In genomic region chr2:64063924-64064331, GRCh38 we compare ENCODE assay signal across 8 cellular contexts. TPM values are rescaled to one million over a fixed set of nuclear protein-coding genes. Genes with fewer than 3 reads are reported as not detected.
DNase-seq lines count a peak whose midpoint lies in the region; ATAC-seq lines count a peak whose summit lies in the region.

No MANE protein-coding gene starts in this region.

- peaks cover 2% of the 10 kb centered on the region for H3K9me3 Mint-ChIP-seq in activated naive CD8-positive, alpha-beta T cell treated with anti-CD3 and anti-CD28 coated beads, Interleukin-2, amount 10 ng/mL, durations not matched to agents 7 days and 5 days

- peaks cover 23% of the 10 kb centered on the region for H3K4me1 ChIP-seq in iPS-20b (ENCODE audit: insufficient read depth, low read length)

- no peak overlapping the region for H3K4me3 Mint-ChIP-seq in activated naive CD8-positive, alpha-beta T cell treated with anti-CD3 and anti-CD28 coated beads, Interleukin-2, amount 10 ng/mL, durations not matched to agents 7 days and 5 days

- no peak overlapping the region for H3K4me3 ChIP-seq in iPS-20b (ENCODE audit: low read length)

- no peaks in the 10 kb centered on the region for H3K27me3 ChIP-seq in iPS-20b (ENCODE audit: insufficient read depth, low read length)

- peaks cover 21% of the 10 kb centered on the region for H3K4me1 Mint-ChIP-seq in activated naive CD8-positive, alpha-beta T cell treated with anti-CD3 and anti-CD28 coated beads, Interleukin-2, amount 10 ng/mL, durations not matched to agents 7 days and 5 days

- H3K9ac ChIP-seq in iPS-20b (ENCODE audit: low read depth, low read length) = peak overlapping the region; percentile 9; the same call in 1 of the 2 replicates

- H3K27me3 Mint-ChIP-seq in activated naive CD8-positive, alpha-beta T cell treated with anti-CD3 and anti-CD28 coated beads, Interleukin-2, amount 10 ng/mL, durations not matched to agents 7 days and 5 days = peaks cover 1% of the 10 kb centered on the region

- no peaks in the 10 kb centered on the region for H3K36me3 Mint-ChIP-seq in activated naive CD8-positive, alpha-beta T cell treated with anti-CD3 and anti-CD28 coated beads, Interleukin-2, amount 10 ng/mL, durations not matched to agents 7 days and 5 days

- POLR2A ChIA-PET in activated naive CD8-positive, alpha-beta T cell treated with anti-CD3 and anti-CD28 coated beads, Interleukin-2, amount 10 ng/mL, durations not matched to agents 7 days and 5 days (lab: Charles Lee) = no interaction called here

- ATAC-seq in activated naive CD8-positive, alpha-beta T cell treated with anti-CD3 and anti-CD28 coated beads, Interleukin-2, amount 10 ng/mL, durations not matched to agents 7 days and 5 days (ENCODE audit: low read depth) = no peak
- ATAC-seq in GM21526 (IDR thresholded peaks at IDR 0.05; ENCODE audit: low FRiP score, unreplicated experiment) = no peak

- DNase-seq in LHCN-M2 (ENCODE audit: low read depth) (peak; percentile 94), substantia nigra (lab: John Stamatoyannopoulos, UW) (peak in 7 of 49 donors; percentile 6 to 16 (median 10)), LoVo (ENCODE audit: low spot score) (no peak)
- no peak for DNase-seq in activated naive CD8-positive, alpha-beta T cell treated with anti-CD3 and anti-CD28 coated beads, Interleukin-2, amount 10 ng/mL, durations not matched to agents 7 days and 5 days
- DNase-seq in activated CD8-positive, alpha-beta memory T cell treated with anti-CD3 and anti-CD28 coated beads, Interleukin-2, amount 50 U/mL, for 4 hours = no peak
- DNase-seq in activated T-cell treated with anti-CD3 and anti-CD28 coated beads, Interleukin-2, amount 50 U/mL, for 48 hours = no peak

- H3K9me3 ChIP-seq in iPS-20b (ENCODE audit: insufficient read depth, low read depth, low read length) = no peaks in the 10 kb centered on the region

- H3K27ac Mint-ChIP-seq in activated naive CD8-positive, alpha-beta T cell treated with anti-CD3 and anti-CD28 coated beads, Interleukin-2, amount 10 ng/mL, durations not matched to agents 7 days and 5 days = peak overlapping the region; percentile 78

- H3K36me3 ChIP-seq in iPS-20b (ENCODE audit: insufficient read depth, low read depth, low read length) = no peaks in the 10 kb centered on the region

- no peak overlapping the region for H3K27ac ChIP-seq in iPS-20b (ENCODE audit: low read length)
- peak overlapping the region; percentile 51 for H3K27ac ChIP-seq in substantia nigra (ENCODE audit: low read depth, low read length, poor library complexity, severe bottlenecking)

RNA-seq across cellular contexts. Expression of gene VPS54, which starts 44.7 kb away (rescaled TPM):
- 19.0 and 19.2 TPM in 2 replicates for total RNA-seq in LHCN-M2 (2014; rRNA removed)
- 6.4 TPM for polyA plus RNA-seq in LHCN-M2 (2012)
- total RNA-seq in activated naive CD8-positive, alpha-beta T cell treated with anti-CD3 and anti-CD28 coated beads, Interleukin-2, amount 10 ng/mL, durations not matched to agents 7 days and 5 days = 10 to 100 TPM; 15.2 to 16.0 TPM
